In the genomic region with DNA sequence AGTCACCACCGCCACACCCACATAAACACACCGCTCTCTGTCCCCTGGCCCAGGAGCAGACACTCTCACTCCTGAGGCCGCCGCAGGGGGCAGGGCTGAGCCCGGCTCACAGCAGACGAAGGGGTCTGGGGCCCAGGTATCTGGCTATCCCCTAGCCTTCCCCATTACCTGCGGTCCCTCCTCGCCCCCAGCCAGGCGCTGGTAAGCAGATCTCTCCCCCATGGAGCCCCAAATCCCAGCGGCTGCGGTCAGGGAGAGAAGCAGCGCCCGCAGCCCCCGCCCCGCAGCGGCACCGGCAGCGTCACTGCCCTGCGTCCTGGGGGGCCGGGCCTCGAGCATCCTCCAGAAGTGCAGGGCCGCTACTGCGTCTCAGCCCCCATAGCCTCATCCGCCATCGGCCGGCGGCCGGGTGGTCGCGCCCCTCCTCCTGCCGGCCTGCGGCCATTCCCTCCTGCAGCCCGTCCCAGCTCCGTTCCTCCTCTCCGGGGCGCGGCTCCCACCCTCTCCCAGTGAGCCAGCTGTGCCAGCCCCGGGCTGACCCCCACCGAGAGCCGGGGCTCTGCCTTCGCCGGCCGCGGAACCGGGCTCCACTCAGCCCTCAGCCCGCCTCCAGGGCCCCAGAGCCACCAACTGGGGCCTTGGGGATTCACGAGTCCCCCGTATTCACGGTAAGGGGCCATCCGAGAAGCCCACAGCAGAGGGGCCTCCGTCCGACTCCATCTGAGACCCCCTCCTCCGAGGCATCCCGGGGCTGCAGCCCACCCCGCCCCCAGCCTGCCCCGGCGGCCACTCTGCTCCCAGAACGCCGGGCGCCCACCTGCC, we compare ENCODE assay signal across 8 cellular contexts. TPM values are rescaled to one million over a fixed set of nuclear protein-coding genes. Genes with fewer than 3 reads are reported as not detected.
DNase-seq lines count a peak whose midpoint lies in the region; ATAC-seq, FAIRE-seq and TF ChIP-seq lines count a peak whose summit lies in the region.

No MANE protein-coding gene starts in this region.

- peaks cover 25% of the 10 kb centered on the region for H3K4me1 ChIP-seq in BE2C
- peaks cover 10% of the 10 kb centered on the region for H3K4me1 ChIP-seq in OCI-LY3 (ENCODE audit: low read length)
- peaks cover 56 to 71% of the 10 kb centered on the region in 2 experiments for H3K4me1 ChIP-seq in neutrophil (ENCODE audit: control insufficient read depth in 1 of 2, insufficient read depth in 1 of 2, low read depth in 1 of 2, low read length in 1 of 2)
- H3K4me1 ChIP-seq in upper lobe of right lung = peaks cover 52% of the 10 kb centered on the region

- H3K4me3 Mint-ChIP-seq in activated T-helper 1 cell treated with anti-CD3 and anti-CD28 coated beads, Interleukin-12 subunit alpha, Interleukin-12 subunit beta, Interleukin-2, Interleukin-4 antibody, amounts not matched to agents 30 ng/mL and 10 ng/mL and 1 ng/mL, durations not matched to agents 14 hours and 24 hours and 36 hours = peak overlapping the region; percentile 90

- H3K9me3 Mint-ChIP-seq in activated T-helper 1 cell treated with anti-CD3 and anti-CD28 coated beads, Interleukin-12 subunit alpha, Interleukin-12 subunit beta, Interleukin-2, Interleukin-4 antibody, amounts not matched to agents 30 ng/mL and 10 ng/mL and 1 ng/mL, durations not matched to agents 14 hours and 24 hours and 36 hours = no peaks in the 10 kb centered on the region

- FAIRE-seq in GM19239 (lab: Jason Lieb, UNC) = no peak

- peak overlapping the region; percentile 46 for H3K9ac ChIP-seq in OCI-LY3 (ENCODE audit: low read length)

- H3K36me3 ChIP-seq in BE2C (no peaks in the 10 kb centered on the region), OCI-LY3 (replicated peaks; ENCODE audit: low read depth, low read length) (no peaks in the 10 kb centered on the region), neutrophil (peaks cover 11% of the 10 kb centered on the region), upper lobe of right lung (no peaks in the 10 kb centered on the region)

- H3K27ac Mint-ChIP-seq in activated T-helper 1 cell treated with anti-CD3 and anti-CD28 coated beads, Interleukin-12 subunit alpha, Interleukin-12 subunit beta, Interleukin-2, Interleukin-4 antibody, amounts not matched to agents 30 ng/mL and 10 ng/mL and 1 ng/mL, durations not matched to agents 14 hours and 24 hours and 36 hours = peak overlapping the region; percentile 88

- H3K4me2 ChIP-seq in OCI-LY3 (ENCODE audit: low read length) = peak overlapping the region; percentile 100

- DNase-seq in BE2C = peak; percentile 78
- peak; percentile 77 for DNase-seq in GM19239 (ENCODE audit: insufficient read length, low spot score)
- peak; percentile 61 for DNase-seq in activated T-helper 1 cell treated with anti-CD3 and anti-CD28 coated beads, Interleukin-12 subunit alpha, Interleukin-12 subunit beta, Interleukin-2, Interleukin-4 antibody, amounts not matched to agents 30 ng/mL and 10 ng/mL and 1 ng/mL, durations not matched to agents 14 hours and 24 hours and 36 hours (ENCODE audit: low spot score)
- DNase-seq in fibroblast of villous mesenchyme (ENCODE audit: low read depth) = no peak
- peak; percentile 75 for DNase-seq in upper lobe of right lung

- H4K20me1 ChIP-seq in OCI-LY3 (ENCODE audit: insufficient read depth, low read length) = peaks cover 3% of the 10 kb centered on the region

- H3K4me3 ChIP-seq in BE2C (ENCODE audit: low read depth, low read length) = peak overlapping the region; percentile 74
- peak overlapping the region; percentile 93 for H3K4me3 ChIP-seq in OCI-LY3 (ENCODE audit: low read length)
- H3K4me3 ChIP-seq in fibroblast of villous mesenchyme (ENCODE audit: low read depth, low read length) = peak overlapping the region; percentile 73
- peak overlapping the region; percentile 89 to 91 for H3K4me3 ChIP-seq in neutrophil (ENCODE audit: low read depth in 1 of 2, low read length in 1 of 2)
- peak overlapping the region; percentile 73 for H3K4me3 ChIP-seq in upper lobe of right lung

- TF ChIP-seq CTCF in BE2C (IDR thresholded peaks at IDR 0.05; ENCODE audit: low read depth, low read length) (no peak; the same call in 1 of the 2 replicates), OCI-LY3 (IDR thresholded peaks at IDR 0.05; ENCODE audit: low read depth, low read length) (no peak), fibroblast of villous mesenchyme (IDR thresholded peaks at IDR 0.05; ENCODE audit: insufficient read depth, low read depth, low read length) (no peak), neutrophil (IDR thresholded peaks at IDR 0.05) (no peak), upper lobe of right lung (IDR thresholded peaks at IDR 0.05) (no peak)

- ATAC-seq in HG03439 (IDR thresholded peaks at IDR 0.05; ENCODE audit: unreplicated experiment) = peak; percentile 54
- peak; percentile 31 for ATAC-seq in upper lobe of right lung

- H3K27me3 ChIP-seq in BE2C = no peaks in the 10 kb centered on the region
- H3K27me3 ChIP-seq in OCI-LY3 (ENCODE audit: low read depth, low read length) = no peaks in the 10 kb centered on the region
- no peaks in the 10 kb centered on the region for H3K27me3 ChIP-seq in neutrophil
- no peaks in the 10 kb centered on the region for H3K27me3 ChIP-seq in upper lobe of right lung

- no peaks in the 10 kb centered on the region for H3K9me3 ChIP-seq in BE2C
- no peaks in the 10 kb centered on the region for H3K9me3 ChIP-seq in OCI-LY3 (ENCODE audit: insufficient read depth, low read length)
- no peaks in the 10 kb centered on the region for H3K9me3 ChIP-seq in neutrophil
- no peaks in the 10 kb centered on the region for H3K9me3 ChIP-seq in upper lobe of right lung

- H3K79me2 ChIP-seq in OCI-LY3 (ENCODE audit: low read length) = peaks cover 21% of the 10 kb centered on the region; the same call in 1 of the 2 replicates

- no peaks in the 10 kb centered on the region for H3K27me3 Mint-ChIP-seq in activated T-helper 1 cell treated with anti-CD3 and anti-CD28 coated beads, Interleukin-12 subunit alpha, Interleukin-12 subunit beta, Interleukin-2, Interleukin-4 antibody, amounts not matched to agents 30 ng/mL and 10 ng/mL and 1 ng/mL, durations not matched to agents 14 hours and 24 hours and 36 hours (ENCODE audit: insufficient read depth)

- peak overlapping the region; percentile 30 for H3K27ac ChIP-seq in OCI-LY3 (ENCODE audit: low read length)
- H3K27ac ChIP-seq in neutrophil = peak overlapping the region; percentile 94
- H3K27ac ChIP-seq in upper lobe of right lung = peak overlapping the region; percentile 85

- H2AFZ ChIP-seq in OCI-LY3 (ENCODE audit: low read depth, low read length) = no peak overlapping the region; the same call in 1 of the 2 replicates

- peaks cover 47% of the 10 kb centered on the region for H3K4me1 Mint-ChIP-seq in activated T-helper 1 cell treated with anti-CD3 and anti-CD28 coated beads, Interleukin-12 subunit alpha, Interleukin-12 subunit beta, Interleukin-2, Interleukin-4 antibody, amounts not matched to agents 30 ng/mL and 10 ng/mL and 1 ng/mL, durations not matched to agents 14 hours and 24 hours and 36 hours (ENCODE audit: low read depth)

- H3K36me3 Mint-ChIP-seq in activated T-helper 1 cell treated with anti-CD3 and anti-CD28 coated beads, Interleukin-12 subunit alpha, Interleukin-12 subunit beta, Interleukin-2, Interleukin-4 antibody, amounts not matched to agents 30 ng/mL and 10 ng/mL and 1 ng/mL, durations not matched to agents 14 hours and 24 hours and 36 hours (ENCODE audit: low read depth) = peaks cover 10% of the 10 kb centered on the region

- intact Hi-C loops in activated T-helper 1 cell treated with anti-CD3 and anti-CD28 coated beads, Interleukin-12 subunit alpha, Interleukin-12 subunit beta, Interleukin-2, Interleukin-4 antibody, amounts not matched to agents 30 ng/mL and 10 ng/mL and 1 ng/mL, durations not matched to agents 14 hours and 24 hours and 36 hours (cut with micrococcal nuclease) = loop anchor here (1.0 kb wide), 2 partner anchors 20 to 32 kb away; no protein-coding TSS in a partner anchor
- intact Hi-C loops in upper lobe of right lung (cut with DNase I) = no loop called here

RNA-seq across cellular contexts. Expression of a gene that starts 13.1 kb away (rescaled TPM):
- polyA plus RNA-seq in BE2C (2012; ENCODE audit: insufficient read depth, insufficient read length, low read depth) = 162 TPM
- 126 and 127 TPM in 2 replicates for total RNA-seq in activated T-helper 1 cell treated with anti-CD3 and anti-CD28 coated beads, Interleukin-12 subunit alpha, Interleukin-12 subunit beta, Interleukin-2, Interleukin-4 antibody, amounts not matched to agents 30 ng/mL and 10 ng/mL and 1 ng/mL, durations not matched to agents 14 hours and 24 hours and 36 hours
- total RNA-seq in fibroblast of villous mesenchyme (8.4 and 12.1 TPM in 2 replicates), upper lobe of right lung (58.8 TPM)

Comparison
In these comparisons a context has a peak if more than half of its experiments do, and no peak if none do; other contexts are left out.
1. H3K27ac ChIP-seq: peak in every context shown above with its lines; median percentile 94 in neutrophil; 85 in upper lobe of right lung; 30 in OCI-LY3.